Comparison of ENCODE assay signal across 1 cellular context in the genomic region with DNA sequence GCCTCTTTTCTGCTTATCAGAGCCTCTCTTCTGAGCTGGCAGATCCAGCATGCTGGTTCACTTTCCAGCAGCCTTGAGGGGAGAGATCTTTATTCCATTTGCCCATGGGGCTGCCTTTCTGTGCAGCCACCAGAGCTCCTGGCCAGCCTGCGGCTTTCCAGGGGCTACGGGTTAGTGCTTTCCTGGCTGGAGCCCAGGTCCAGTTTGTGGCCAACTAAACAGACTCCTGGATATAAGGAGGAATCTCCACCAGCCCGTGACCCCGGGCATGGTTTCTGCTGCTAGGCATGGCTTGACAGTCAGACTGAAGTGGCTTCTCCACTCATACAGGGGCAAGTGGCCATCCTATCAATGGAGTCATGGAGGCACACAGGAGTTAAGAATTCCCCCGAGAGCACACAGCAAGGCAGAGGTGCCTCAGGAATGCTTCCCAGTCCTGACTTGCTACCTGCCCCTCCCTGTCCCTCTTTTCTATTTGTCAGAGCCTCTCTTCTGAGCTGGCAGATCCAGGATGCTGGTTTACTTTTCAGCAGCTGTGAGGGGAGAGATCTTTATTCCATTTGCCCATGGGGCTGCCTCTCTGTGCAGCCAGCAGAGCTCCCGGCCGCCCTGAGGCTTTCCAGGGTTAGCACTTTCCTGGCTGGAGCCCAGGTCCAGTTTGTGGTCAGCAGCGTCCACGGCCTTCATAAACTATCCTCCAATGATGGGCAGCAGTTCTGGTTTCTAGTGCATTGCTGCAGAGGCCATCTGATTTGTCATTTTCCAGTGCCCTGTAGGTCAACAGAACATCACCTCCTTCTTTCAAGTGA.
TF ChIP-seq lines count a peak whose summit lies in the region.

No MANE protein-coding gene starts in this region.

TF ChIP-seq in GM23338, 12 proteins besides CTCF, POLR2A, EP300 and RAD21 (continued from another document):
- TF ChIP-seq, protein P1, sequence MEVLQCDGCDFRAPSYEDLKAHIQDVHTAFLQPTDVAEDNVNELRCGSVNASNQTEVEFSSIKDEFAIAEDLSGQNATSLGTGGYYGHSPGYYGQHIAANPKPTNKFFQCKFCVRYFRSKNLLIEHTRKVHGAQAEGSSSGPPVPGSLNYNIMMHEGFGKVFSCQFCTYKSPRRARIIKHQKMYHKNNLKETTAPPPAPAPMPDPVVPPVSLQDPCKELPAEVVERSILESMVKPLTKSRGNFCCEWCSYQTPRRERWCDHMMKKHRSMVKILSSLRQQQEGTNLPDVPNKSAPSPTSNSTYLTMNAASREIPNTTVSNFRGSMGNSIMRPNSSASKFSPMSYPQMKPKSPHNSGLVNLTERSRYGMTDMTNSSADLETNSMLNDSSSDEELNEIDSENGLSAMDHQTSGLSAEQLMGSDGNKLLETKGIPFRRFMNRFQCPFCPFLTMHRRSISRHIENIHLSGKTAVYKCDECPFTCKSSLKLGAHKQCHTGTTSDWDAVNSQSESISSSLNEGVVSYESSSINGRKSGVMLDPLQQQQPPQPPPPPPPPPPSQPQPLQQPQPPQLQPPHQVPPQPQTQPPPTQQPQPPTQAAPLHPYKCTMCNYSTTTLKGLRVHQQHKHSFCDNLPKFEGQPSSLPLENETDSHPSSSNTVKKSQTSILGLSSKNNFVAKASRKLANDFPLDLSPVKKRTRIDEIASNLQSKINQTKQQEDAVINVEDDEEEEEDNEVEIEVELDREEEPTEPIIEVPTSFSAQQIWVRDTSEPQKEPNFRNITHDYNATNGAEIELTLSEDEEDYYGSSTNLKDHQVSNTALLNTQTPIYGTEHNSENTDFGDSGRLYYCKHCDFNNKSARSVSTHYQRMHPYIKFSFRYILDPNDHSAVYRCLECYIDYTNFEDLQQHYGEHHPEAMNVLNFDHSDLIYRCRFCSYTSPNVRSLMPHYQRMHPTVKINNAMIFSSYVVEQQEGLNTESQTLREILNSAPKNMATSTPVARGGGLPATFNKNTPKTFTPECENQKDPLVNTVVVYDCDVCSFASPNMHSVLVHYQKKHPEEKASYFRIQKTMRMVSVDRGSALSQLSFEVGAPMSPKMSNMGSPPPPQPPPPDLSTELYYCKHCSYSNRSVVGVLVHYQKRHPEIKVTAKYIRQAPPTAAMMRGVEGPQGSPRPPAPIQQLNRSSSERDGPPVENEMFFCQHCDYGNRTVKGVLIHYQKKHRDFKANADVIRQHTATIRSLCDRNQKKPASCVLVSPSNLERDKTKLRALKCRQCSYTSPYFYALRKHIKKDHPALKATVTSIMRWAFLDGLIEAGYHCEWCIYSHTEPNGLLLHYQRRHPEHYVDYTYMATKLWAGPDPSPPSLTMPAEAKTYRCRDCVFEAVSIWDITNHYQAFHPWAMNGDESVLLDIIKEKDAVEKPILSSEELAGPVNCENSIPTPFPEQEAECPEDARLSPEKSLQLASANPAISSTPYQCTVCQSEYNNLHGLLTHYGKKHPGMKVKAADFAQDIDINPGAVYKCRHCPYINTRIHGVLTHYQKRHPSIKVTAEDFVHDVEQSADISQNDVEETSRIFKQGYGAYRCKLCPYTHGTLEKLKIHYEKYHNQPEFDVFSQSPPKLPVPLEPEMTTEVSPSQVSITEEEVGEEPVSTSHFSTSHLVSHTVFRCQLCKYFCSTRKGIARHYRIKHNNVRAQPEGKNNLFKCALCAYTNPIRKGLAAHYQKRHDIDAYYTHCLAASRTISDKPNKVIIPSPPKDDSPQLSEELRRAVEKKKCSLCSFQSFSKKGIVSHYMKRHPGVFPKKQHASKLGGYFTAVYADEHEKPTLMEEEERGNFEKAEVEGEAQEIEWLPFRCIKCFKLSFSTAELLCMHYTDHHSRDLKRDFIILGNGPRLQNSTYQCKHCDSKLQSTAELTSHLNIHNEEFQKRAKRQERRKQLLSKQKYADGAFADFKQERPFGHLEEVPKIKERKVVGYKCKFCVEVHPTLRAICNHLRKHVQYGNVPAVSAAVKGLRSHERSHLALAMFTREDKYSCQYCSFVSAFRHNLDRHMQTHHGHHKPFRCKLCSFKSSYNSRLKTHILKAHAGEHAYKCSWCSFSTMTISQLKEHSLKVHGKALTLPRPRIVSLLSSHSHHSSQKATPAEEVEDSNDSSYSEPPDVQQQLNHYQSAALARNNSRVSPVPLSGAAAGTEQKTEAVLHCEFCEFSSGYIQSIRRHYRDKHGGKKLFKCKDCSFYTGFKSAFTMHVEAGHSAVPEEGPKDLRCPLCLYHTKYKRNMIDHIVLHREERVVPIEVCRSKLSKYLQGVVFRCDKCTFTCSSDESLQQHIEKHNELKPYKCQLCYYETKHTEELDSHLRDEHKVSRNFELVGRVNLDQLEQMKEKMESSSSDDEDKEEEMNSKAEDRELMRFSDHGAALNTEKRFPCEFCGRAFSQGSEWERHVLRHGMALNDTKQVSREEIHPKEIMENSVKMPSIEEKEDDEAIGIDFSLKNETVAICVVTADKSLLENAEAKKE (CRISPR knock-in tag; IDR thresholded peaks at IDR 0.05), result no peak
- TF ChIP-seq ZNF114 (CRISPR knock-in tag; IDR thresholded peaks at IDR 0.05) (no peak), POLR2AphosphoS5 (IDR thresholded peaks at IDR 0.05; ENCODE audit: low read depth) (no peak), NANOG (IDR thresholded peaks at IDR 0.05; ENCODE audit: borderline replicate concordance) (no peak), JUNB (IDR thresholded peaks at IDR 0.05; ENCODE audit: unreplicated experiment) (no peak), ZNF331 (CRISPR knock-in tag; IDR thresholded peaks at IDR 0.05; ENCODE audit: low read depth) (no peak), CREB1 (CRISPR knock-in tag; IDR thresholded peaks at IDR 0.05; ENCODE audit: low read depth) (no peak), EZH2phosphoT487 (IDR thresholded peaks at IDR 0.05; ENCODE audit: unreplicated experiment) (no peak)
- TF ChIP-seq, protein P2, sequence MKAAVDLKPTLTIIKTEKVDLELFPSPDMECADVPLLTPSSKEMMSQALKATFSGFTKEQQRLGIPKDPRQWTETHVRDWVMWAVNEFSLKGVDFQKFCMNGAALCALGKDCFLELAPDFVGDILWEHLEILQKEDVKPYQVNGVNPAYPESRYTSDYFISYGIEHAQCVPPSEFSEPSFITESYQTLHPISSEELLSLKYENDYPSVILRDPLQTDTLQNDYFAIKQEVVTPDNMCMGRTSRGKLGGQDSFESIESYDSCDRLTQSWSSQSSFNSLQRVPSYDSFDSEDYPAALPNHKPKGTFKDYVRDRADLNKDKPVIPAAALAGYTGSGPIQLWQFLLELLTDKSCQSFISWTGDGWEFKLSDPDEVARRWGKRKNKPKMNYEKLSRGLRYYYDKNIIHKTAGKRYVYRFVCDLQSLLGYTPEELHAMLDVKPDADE (IDR thresholded peaks at IDR 0.05), result no peak
- TF ChIP-seq, protein P3, sequence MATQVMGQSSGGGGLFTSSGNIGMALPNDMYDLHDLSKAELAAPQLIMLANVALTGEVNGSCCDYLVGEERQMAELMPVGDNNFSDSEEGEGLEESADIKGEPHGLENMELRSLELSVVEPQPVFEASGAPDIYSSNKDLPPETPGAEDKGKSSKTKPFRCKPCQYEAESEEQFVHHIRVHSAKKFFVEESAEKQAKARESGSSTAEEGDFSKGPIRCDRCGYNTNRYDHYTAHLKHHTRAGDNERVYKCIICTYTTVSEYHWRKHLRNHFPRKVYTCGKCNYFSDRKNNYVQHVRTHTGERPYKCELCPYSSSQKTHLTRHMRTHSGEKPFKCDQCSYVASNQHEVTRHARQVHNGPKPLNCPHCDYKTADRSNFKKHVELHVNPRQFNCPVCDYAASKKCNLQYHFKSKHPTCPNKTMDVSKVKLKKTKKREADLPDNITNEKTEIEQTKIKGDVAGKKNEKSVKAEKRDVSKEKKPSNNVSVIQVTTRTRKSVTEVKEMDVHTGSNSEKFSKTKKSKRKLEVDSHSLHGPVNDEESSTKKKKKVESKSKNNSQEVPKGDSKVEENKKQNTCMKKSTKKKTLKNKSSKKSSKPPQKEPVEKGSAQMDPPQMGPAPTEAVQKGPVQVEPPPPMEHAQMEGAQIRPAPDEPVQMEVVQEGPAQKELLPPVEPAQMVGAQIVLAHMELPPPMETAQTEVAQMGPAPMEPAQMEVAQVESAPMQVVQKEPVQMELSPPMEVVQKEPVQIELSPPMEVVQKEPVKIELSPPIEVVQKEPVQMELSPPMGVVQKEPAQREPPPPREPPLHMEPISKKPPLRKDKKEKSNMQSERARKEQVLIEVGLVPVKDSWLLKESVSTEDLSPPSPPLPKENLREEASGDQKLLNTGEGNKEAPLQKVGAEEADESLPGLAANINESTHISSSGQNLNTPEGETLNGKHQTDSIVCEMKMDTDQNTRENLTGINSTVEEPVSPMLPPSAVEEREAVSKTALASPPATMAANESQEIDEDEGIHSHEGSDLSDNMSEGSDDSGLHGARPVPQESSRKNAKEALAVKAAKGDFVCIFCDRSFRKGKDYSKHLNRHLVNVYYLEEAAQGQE (IDR thresholded peaks at IDR 0.05; ENCODE audit: unreplicated experiment), result no peak
